ENCODE assay signal across 1 cellular context in genomic region chr16:4614571-4615388, GRCh38.
TF ChIP-seq lines count a peak whose summit lies in the region.

TSS of gene UBALD1 (minus strand) at chr16:4614888. CDS start at chr16:4614797, 91 bp downstream.

TF ChIP-seq in HepG2, 621 proteins besides CTCF, POLR2A, EP300 and RAD21 (continued from another document):
- peak; percentile 59; the same call in 1 of the 2 replicates for TF ChIP-seq ZNF589 (CRISPR knock-in tag; conservative IDR thresholded peaks at IDR 0.05)
- no peak for TF ChIP-seq ZNF781 (CRISPR knock-in tag; IDR thresholded peaks at IDR 0.05; ENCODE audit: borderline replicate concordance, not compliant biosample characterization)
- no peak for TF ChIP-seq KLF11 (CRISPR knock-in tag; IDR thresholded peaks at IDR 0.05)
- peak; percentile 77 for TF ChIP-seq FOXP4 (CRISPR knock-in tag; IDR thresholded peaks at IDR 0.05)
- no peak; the same call in 1 of the 2 replicates for TF ChIP-seq TSC22D2 (CRISPR knock-in tag; IDR thresholded peaks at IDR 0.05; ENCODE audit: borderline replicate concordance)
